2 cellular contexts compared by ENCODE assay signal in the genomic region with DNA sequence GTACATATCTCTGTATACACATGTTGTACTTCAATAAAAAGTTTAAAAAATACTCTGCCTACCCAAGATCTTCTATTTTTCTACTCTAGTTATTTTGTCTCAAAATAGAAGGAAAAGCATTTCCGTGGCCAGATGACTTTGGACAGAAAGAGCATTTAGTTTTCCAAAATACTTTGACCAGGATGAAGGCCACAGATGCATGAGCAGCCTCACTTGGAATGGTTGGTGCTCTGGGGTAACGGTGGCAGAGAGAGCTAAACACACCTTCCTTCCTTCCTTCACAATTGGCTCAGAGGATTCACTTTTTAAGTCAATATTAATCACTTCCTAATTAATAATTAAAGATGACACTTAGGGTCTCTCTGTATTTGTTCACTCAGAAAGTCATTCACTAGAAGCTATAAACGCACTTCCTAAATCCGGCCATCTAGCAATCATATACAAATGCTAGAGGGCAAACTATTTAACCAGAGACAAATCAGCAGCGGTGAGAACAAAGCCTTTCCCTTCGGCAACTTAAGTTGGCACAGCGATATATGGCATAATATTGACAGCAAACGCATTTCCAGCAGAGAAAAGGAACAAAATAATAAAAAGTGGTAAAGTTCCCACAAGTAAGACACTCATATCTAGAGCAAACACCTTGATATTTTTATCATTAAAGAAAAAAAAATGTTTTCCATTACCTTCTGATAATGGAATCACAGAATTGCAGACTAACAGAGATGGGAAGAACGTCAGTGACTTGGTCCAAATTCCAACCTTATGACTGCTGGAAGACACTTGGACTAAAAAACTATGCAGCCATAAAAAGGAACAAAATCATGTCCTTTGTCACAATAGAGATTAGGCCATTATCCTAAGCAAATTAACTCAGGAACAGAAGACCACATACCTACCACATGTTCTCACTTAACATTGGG.
TF ChIP-seq lines count a peak whose summit lies in the region.

No MANE protein-coding gene starts in this region.

TF ChIP-seq in endothelial cell of umbilical vein, 7 proteins besides CTCF, POLR2A, EP300 and RAD21:
- no peak for TF ChIP-seq FOS (IDR thresholded peaks at IDR 0.05; ENCODE audit: borderline replicate concordance, insufficient read depth, low read length)
- no peak for TF ChIP-seq MYC (IDR thresholded peaks at IDR 0.05; ENCODE audit: low read depth, low read length)
- no peak for TF ChIP-seq MAX (IDR thresholded peaks at IDR 0.05; ENCODE audit: insufficient read depth, insufficient read length)
- peak; percentile 34 for TF ChIP-seq JUN (IDR thresholded peaks at IDR 0.05; ENCODE audit: borderline replicate concordance, insufficient read depth, insufficient read length, low read depth)
- TF ChIP-seq POLR2AphosphoS5 (IDR thresholded peaks at IDR 0.05; ENCODE audit: insufficient read depth, low read depth, low read length) = no peak
- no peak for TF ChIP-seq GATA2 (IDR thresholded peaks at IDR 0.05; ENCODE audit: insufficient read depth, insufficient read length, low read depth, low read length)
- no peak for TF ChIP-seq EZH2 (IDR thresholded peaks at IDR 0.05; ENCODE audit: borderline replicate concordance, low read depth, low read length, severe bottlenecking)

TF ChIP-seq in HepG2, 621 proteins besides CTCF, POLR2A, EP300 and RAD21:
- TF ChIP-seq, protein P1, sequence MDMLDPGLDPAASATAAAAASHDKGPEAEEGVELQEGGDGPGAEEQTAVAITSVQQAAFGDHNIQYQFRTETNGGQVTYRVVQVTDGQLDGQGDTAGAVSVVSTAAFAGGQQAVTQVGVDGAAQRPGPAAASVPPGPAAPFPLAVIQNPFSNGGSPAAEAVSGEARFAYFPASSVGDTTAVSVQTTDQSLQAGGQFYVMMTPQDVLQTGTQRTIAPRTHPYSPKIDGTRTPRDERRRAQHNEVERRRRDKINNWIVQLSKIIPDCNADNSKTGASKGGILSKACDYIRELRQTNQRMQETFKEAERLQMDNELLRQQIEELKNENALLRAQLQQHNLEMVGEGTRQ (IDR thresholded peaks at IDR 0.05; ENCODE audit: low read depth, low read length) = no peak
- TF ChIP-seq, protein P1 (CRISPR knock-in tag; IDR thresholded peaks at IDR 0.05; ENCODE audit: borderline replicate concordance) = no peak
- TF ChIP-seq E2F2 (CRISPR knock-in tag; IDR thresholded peaks at IDR 0.05; ENCODE audit: borderline replicate concordance) (no peak), ZFP90 (CRISPR knock-in tag; IDR thresholded peaks at IDR 0.05; ENCODE audit: borderline replicate concordance) (no peak), NFE2 (CRISPR knock-in tag; IDR thresholded peaks at IDR 0.05) (no peak), MTA1 (CRISPR knock-in tag; IDR thresholded peaks at IDR 0.05; ENCODE audit: borderline replicate concordance) (no peak), NONO (IDR thresholded peaks at IDR 0.05) (no peak), NONO (CRISPR knock-in tag; conservative IDR thresholded peaks at IDR 0.05) (no peak), SSRP1 (CRISPR knock-in tag; IDR thresholded peaks at IDR 0.05) (no peak), ZMYM3 (CRISPR knock-in tag; IDR thresholded peaks at IDR 0.05) (no peak), ZNF432 (CRISPR knock-in tag; IDR thresholded peaks at IDR 0.05; ENCODE audit: borderline replicate concordance) (no peak), ATM (IDR thresholded peaks at IDR 0.05; ENCODE audit: borderline replicate concordance) (no peak), SPEN (CRISPR knock-in tag; IDR thresholded peaks at IDR 0.05; ENCODE audit: low read depth) (no peak), SP140L (CRISPR knock-in tag; IDR thresholded peaks at IDR 0.05; ENCODE audit: borderline replicate concordance) (no peak)
- TF ChIP-seq, protein P2, sequence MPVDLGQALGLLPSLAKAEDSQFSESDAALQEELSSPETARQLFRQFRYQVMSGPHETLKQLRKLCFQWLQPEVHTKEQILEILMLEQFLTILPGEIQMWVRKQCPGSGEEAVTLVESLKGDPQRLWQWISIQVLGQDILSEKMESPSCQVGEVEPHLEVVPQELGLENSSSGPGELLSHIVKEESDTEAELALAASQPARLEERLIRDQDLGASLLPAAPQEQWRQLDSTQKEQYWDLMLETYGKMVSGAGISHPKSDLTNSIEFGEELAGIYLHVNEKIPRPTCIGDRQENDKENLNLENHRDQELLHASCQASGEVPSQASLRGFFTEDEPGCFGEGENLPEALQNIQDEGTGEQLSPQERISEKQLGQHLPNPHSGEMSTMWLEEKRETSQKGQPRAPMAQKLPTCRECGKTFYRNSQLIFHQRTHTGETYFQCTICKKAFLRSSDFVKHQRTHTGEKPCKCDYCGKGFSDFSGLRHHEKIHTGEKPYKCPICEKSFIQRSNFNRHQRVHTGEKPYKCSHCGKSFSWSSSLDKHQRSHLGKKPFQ (CRISPR knock-in tag; IDR thresholded peaks at IDR 0.05; ENCODE audit: insufficient replicate concordance) = no peak
